Comparison of ENCODE assay signal across 10 cellular contexts in the genomic region with DNA sequence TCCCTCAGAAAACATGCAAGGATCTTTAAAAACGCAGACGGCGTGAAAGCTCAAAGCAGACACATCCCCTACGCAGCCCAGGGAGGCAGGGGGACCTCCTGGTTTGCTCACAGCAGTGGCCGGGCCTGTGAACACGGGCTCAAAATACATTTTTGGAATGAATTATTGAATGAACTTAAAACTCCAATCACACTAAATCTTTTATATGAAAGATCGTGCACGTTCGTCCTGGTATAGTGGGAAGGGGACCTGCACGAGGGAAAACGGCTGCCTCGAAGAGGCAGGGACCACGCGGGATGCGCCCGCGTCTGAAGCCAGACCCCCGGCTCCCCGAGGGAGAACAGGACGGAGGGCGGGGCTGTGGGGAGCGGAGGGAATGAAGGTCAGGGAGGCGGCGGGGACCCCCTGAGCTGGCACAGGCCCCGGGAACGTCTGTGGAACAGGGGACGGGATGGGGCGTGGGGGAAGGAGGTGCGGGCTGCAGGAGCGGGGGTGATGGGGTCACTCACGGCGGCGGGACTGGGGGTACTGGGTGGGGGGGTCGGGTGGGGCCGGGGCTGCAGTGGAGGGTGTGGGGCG. TPM values are rescaled to one million over a fixed set of nuclear protein-coding genes. Genes with fewer than 3 reads are reported as not detected.
DNase-seq lines count a peak whose midpoint lies in the region; ATAC-seq and TF ChIP-seq lines count a peak whose summit lies in the region.
"Had no signal": no experiment of that assay in that cellular context is flagged by ENCODE, and none has a peak within 500 bp of the region (broad histone marks: within the 10 kb centered on the region; RNA-seq: fewer than 3 reads in every experiment).

No MANE protein-coding gene starts in this region.

- no peak overlapping the region for H3K4ac ChIP-seq in mesenchymal stem cell (ENCODE audit: low read depth in 1 of 2, low read length in 2 of 2)

- no peak overlapping the region for H4K8ac ChIP-seq in mesenchymal stem cell (ENCODE audit: low read length)

- no peaks in the 10 kb centered on the region for H3K36me3 Mint-ChIP-seq in activated naive CD4-positive, alpha-beta T cell treated with anti-CD3 and anti-CD28 coated beads for 36 hours (ENCODE audit: low read depth)
- no peaks in the 10 kb centered on the region for H3K36me3 Mint-ChIP-seq in activated naive CD8-positive, alpha-beta T cell
- no peaks in the 10 kb centered on the region for H3K36me3 Mint-ChIP-seq in type B pancreatic cell

- H3K27ac ChIP-seq in mesenchymal stem cell (ENCODE audit: low read length, poor library complexity, severe bottlenecking) = no peak overlapping the region
- H3K27ac ChIP-seq: gastroesophageal sphincter had no signal

- H3K9me3 Mint-ChIP-seq in activated naive CD4-positive, alpha-beta T cell treated with anti-CD3 and anti-CD28 coated beads for 36 hours = no peaks in the 10 kb centered on the region
- no peaks in the 10 kb centered on the region for H3K9me3 Mint-ChIP-seq in activated naive CD8-positive, alpha-beta T cell (ENCODE audit: low read depth)
- H3K9me3 Mint-ChIP-seq in type B pancreatic cell = no peaks in the 10 kb centered on the region

- no peak overlapping the region for H2BK12ac ChIP-seq in mesenchymal stem cell (ENCODE audit: low read length in 2 of 2)

- WGBS in mesenchymal stem cell = 25% methylated on average over 30 of the region's 36 CpGs

- peaks cover 2% of the 10 kb centered on the region for H3K4me1 Mint-ChIP-seq in activated naive CD4-positive, alpha-beta T cell treated with anti-CD3 and anti-CD28 coated beads for 36 hours (ENCODE audit: low read depth)
- peaks cover 5% of the 10 kb centered on the region for H3K4me1 Mint-ChIP-seq in activated naive CD8-positive, alpha-beta T cell (ENCODE audit: low read depth)
- H3K4me1 Mint-ChIP-seq in type B pancreatic cell (ENCODE audit: unreplicated experiment) = no peaks in the 10 kb centered on the region

- no peaks in the 10 kb centered on the region for H3K9me3 ChIP-seq in mesenchymal stem cell (ENCODE audit: control insufficient read depth, low read length)
- H3K9me3 ChIP-seq: gastroesophageal sphincter had no signal

- H3K4me1 ChIP-seq in mesenchymal stem cell (ENCODE audit: control insufficient read depth, insufficient read depth, low read depth, low read length) = peaks cover 12% of the 10 kb centered on the region

- no peak overlapping the region for H2BK5ac ChIP-seq in mesenchymal stem cell (ENCODE audit: low read depth, low read length, poor library complexity, severe bottlenecking)

- no peak overlapping the region for H4K91ac ChIP-seq in mesenchymal stem cell (ENCODE audit: low read length)

- no peak overlapping the region for H2AK5ac ChIP-seq in mesenchymal stem cell (ENCODE audit: low read length, severe bottlenecking)

- ATAC-seq in HG03039 (IDR thresholded peaks at IDR 0.05; ENCODE audit: unreplicated experiment) = no peak

- H3K4me3 Mint-ChIP-seq in activated naive CD4-positive, alpha-beta T cell treated with anti-CD3 and anti-CD28 coated beads for 36 hours = peak overlapping the region; percentile 61
- H3K4me3 Mint-ChIP-seq in activated naive CD8-positive, alpha-beta T cell = peak overlapping the region; percentile 67
- H3K4me3 Mint-ChIP-seq in type B pancreatic cell = peak overlapping the region; percentile 86

- H3K4me2 ChIP-seq in mesenchymal stem cell (ENCODE audit: low read length, poor library complexity, severe bottlenecking) = no peak overlapping the region

- H3K4me3 ChIP-seq in mesenchymal stem cell (ENCODE audit: insufficient read depth in 1 of 2, low read depth in 1 of 2, low read length in 2 of 2) = peak overlapping the region in 1 of 2 experiments; percentile 55

- H2AFZ ChIP-seq in mesenchymal stem cell (ENCODE audit: low read depth, low read length) = no peak overlapping the region

- TF ChIP-seq CTCF in type B pancreatic cell (conservative IDR thresholded peaks at IDR 0.05) = no peak

- intact Hi-C loops in activated naive CD4-positive, alpha-beta T cell treated with anti-CD3 and anti-CD28 coated beads for 36 hours (cut with micrococcal nuclease) = no loop called here

- H3K27me3 ChIP-seq in mesenchymal stem cell (ENCODE audit: control insufficient read depth in 1 of 2, insufficient read depth in 1 of 2, low read length in 2 of 2) = peaks cover 26 to 44% of the 10 kb centered on the region in 2 experiments

- H2BK120ac ChIP-seq in mesenchymal stem cell (ENCODE audit: low read depth, low read length) = peak overlapping the region; percentile 59

- H3K36me3 ChIP-seq in mesenchymal stem cell (ENCODE audit: control insufficient read depth in 1 of 2, insufficient read depth in 2 of 2, low read depth in 1 of 2, low read length in 2 of 2) = no peaks in the 10 kb centered on the region
- H3K36me3 ChIP-seq: gastroesophageal sphincter had no signal

- no peak overlapping the region for H2BK15ac ChIP-seq in mesenchymal stem cell (ENCODE audit: low read depth, poor library complexity, severe bottlenecking)

- H3K18ac ChIP-seq in mesenchymal stem cell (ENCODE audit: low read depth in 1 of 2, low read length in 2 of 2) = no peak overlapping the region

- no peak overlapping the region for H3K9ac ChIP-seq in mesenchymal stem cell (ENCODE audit: low read length)

- H3K27me3 Mint-ChIP-seq in activated naive CD4-positive, alpha-beta T cell treated with anti-CD3 and anti-CD28 coated beads for 36 hours (ENCODE audit: low read depth) = peaks cover 32% of the 10 kb centered on the region
- peaks cover 7% of the 10 kb centered on the region for H3K27me3 Mint-ChIP-seq in activated naive CD8-positive, alpha-beta T cell
- H3K27me3 Mint-ChIP-seq in type B pancreatic cell = peaks cover 42% of the 10 kb centered on the region

- CTCF ChIA-PET in activated naive CD4-positive, alpha-beta T cell treated with anti-CD3 and anti-CD28 coated beads for 36 hours (lab: Charles Lee) = no interaction called here

- no peak overlapping the region for H3K14ac ChIP-seq in mesenchymal stem cell (ENCODE audit: low read length in 2 of 2)

- no peak overlapping the region for H3K27ac Mint-ChIP-seq in activated naive CD4-positive, alpha-beta T cell treated with anti-CD3 and anti-CD28 coated beads for 36 hours
- peak overlapping the region; percentile 46 for H3K27ac Mint-ChIP-seq in activated naive CD8-positive, alpha-beta T cell
- peak overlapping the region; percentile 72 for H3K27ac Mint-ChIP-seq in type B pancreatic cell

- no peaks in the 10 kb centered on the region for H3K79me1 ChIP-seq in mesenchymal stem cell (replicated peaks; ENCODE audit: low read length, poor library complexity, severe bottlenecking)

- DNase-seq in activated naive CD4-positive, alpha-beta T cell treated with anti-CD3 and anti-CD28 coated beads for 36 hours = no peak
- DNase-seq in activated naive CD4-positive, alpha-beta T cell treated with anti-CD3 and anti-CD28 coated beads, Interleukin-2, amount 50 U/mL, for 16 hours = no peak
- DNase-seq in mesenchymal stem cell (no peak), type B pancreatic cell (ENCODE audit: extremely low spot score, unreplicated experiment) (peak; percentile 66), CD1c-positive myeloid dendritic cell (ENCODE audit: extremely low spot score) (no peak), NCI-H510A (lab: John Stamatoyannopoulos, UW) (no peak)
- DNase-seq: NCI-H1417 treated with DMSO at 0.1 percent for 48 hours had no signal

- H3K23ac ChIP-seq in mesenchymal stem cell (ENCODE audit: low read length in 2 of 2) = no peak overlapping the region

RNA-seq across cellular contexts. Expression of a gene that starts 1.3 kb away (rescaled TPM):
- total RNA-seq in activated naive CD4-positive, alpha-beta T cell treated with anti-CD3 and anti-CD28 coated beads for 36 hours = 1 to 10 TPM; 1.2 to 1.7 TPM
- 1.5 TPM for polyA plus RNA-seq in mesenchymal stem cell (2013, experiment 1 of 2)
- 1.5 TPM for polyA plus RNA-seq in mesenchymal stem cell (2013, experiment 2 of 2)
- 3.0 and 9.3 TPM in 2 replicates for total RNA-seq in type B pancreatic cell (ENCODE audit: low replicate concordance)

RNA-seq across cellular contexts. Expression of a gene that starts 16.4 kb away (rescaled TPM):
- 10 to 100 TPM; 61.0 to 62.8 TPM for total RNA-seq in activated naive CD4-positive, alpha-beta T cell treated with anti-CD3 and anti-CD28 coated beads for 36 hours
- 28.4 TPM for polyA plus RNA-seq in mesenchymal stem cell (2013, experiment 1 of 2)
- polyA plus RNA-seq in mesenchymal stem cell (2013, experiment 2 of 2) = 27.7 TPM
- 33.8 and 37.7 TPM in 2 replicates for total RNA-seq in type B pancreatic cell (ENCODE audit: low replicate concordance)

RNA-seq across cellular contexts. Expression of a gene that starts 31.5 kb away (rescaled TPM):
- total RNA-seq in activated naive CD4-positive, alpha-beta T cell treated with anti-CD3 and anti-CD28 coated beads for 36 hours = 10 to 100 TPM; 16.5 to 16.7 TPM
- 13.6 TPM for polyA plus RNA-seq in mesenchymal stem cell (2013, experiment 1 of 2)
- 12.6 TPM for polyA plus RNA-seq in mesenchymal stem cell (2013, experiment 2 of 2)
- 23.8 and 28.5 TPM in 2 replicates for total RNA-seq in type B pancreatic cell (ENCODE audit: low replicate concordance)
